ENCODE assay signal across 24 cellular contexts in genomic region chr1:97780884-97781283, GRCh38.
DNase-seq lines count a peak whose midpoint lies in the region; ATAC-seq, FAIRE-seq and TF ChIP-seq lines count a peak whose summit lies in the region.
"Had no signal": no experiment of that assay in that cellular context is flagged by ENCODE, and none has a peak within 500 bp of the region (broad histone marks: within the 10 kb centered on the region; RNA-seq: fewer than 3 reads in every experiment).

No MANE protein-coding gene starts in this region.

- CTCF ChIA-PET in GM12878 (lab: Yijun Ruan, JAX), result interaction anchor here (0.6 to 1.0 kb wide), 2 partner anchors 8 to 642 kb away, joined by 3 read pairs; no protein-coding TSS in a partner anchor
- CTCF ChIA-PET in activated CD8-positive, alpha-beta T cell treated with anti-CD3 and anti-CD28 coated beads, Interleukin-2, amount 10 ng/mL, durations not matched to agents 7 days and 5 days (lab: Charles Lee), result no interaction called here

- H3K4me1 Mint-ChIP-seq in activated CD8-positive, alpha-beta T cell treated with anti-CD3 and anti-CD28 coated beads, Interleukin-2, amount 10 ng/mL, durations not matched to agents 7 days and 5 days (ENCODE audit: low read depth), result peaks cover 9% of the 10 kb centered on the region

- H3K79me2 ChIP-seq in GM12878 (ENCODE audit: control insufficient read depth, insufficient read depth, low read length), result no peaks in the 10 kb centered on the region

- WGBS in GM12878 (ENCODE audit: insufficient coverage, insufficient replicate concordance, low lambda C conversion rate, missing lambda C conversion rate), result 4% methylated on average over 2 of the region's 2 CpGs

- no peak overlapping the region for H3K4me2 ChIP-seq in GM12878 (ENCODE audit: control insufficient read depth, insufficient read depth)
- H3K4me2 ChIP-seq: A549 had no signal

- intact Hi-C loops in GM12878 (cut with micrococcal nuclease; ENCODE audit: unreplicated experiment), result no loop called here

- no peak overlapping the region for H3K27ac ChIP-seq in GM12878 (ENCODE audit: control insufficient read depth, insufficient read depth)
- H3K27ac ChIP-seq in foreskin keratinocyte, result no peak overlapping the region
- H3K27ac ChIP-seq: A549 had no signal

- H3K4me1 ChIP-seq in GM12878 (ENCODE audit: control insufficient read depth, insufficient read depth, low read length) (no peaks in the 10 kb centered on the region), foreskin keratinocyte (no peaks in the 10 kb centered on the region)
- H3K4me1 ChIP-seq: A549, Caco-2 had no signal

- in situ Hi-C loops in GM12878 (cut with MboI), result no loop called here

- RAD21 ChIA-PET in GM12878 (lab: Charles Lee; ENCODE audit: unreplicated experiment), result interaction anchor here (0.8 kb wide), 1 partner anchor 150 kb away, joined by 4 read pairs; no protein-coding TSS in a partner anchor

- SMC1A ChIA-PET in GM12878 (lab: Charles Lee; ENCODE audit: uncharacterized antibody, unreplicated experiment), result interaction anchor here (0.6 to 2.6 kb wide), 8 partner anchors 8 to 537 kb away, joined by 3 to 9 read pairs (median 3); no protein-coding TSS in a partner anchor

- ATAC-seq in GM18909 (IDR thresholded peaks at IDR 0.05; ENCODE audit: poor library complexity, unreplicated experiment), result peak; percentile 40
- peak; percentile 81 for ATAC-seq in HG02610 (IDR thresholded peaks at IDR 0.05; ENCODE audit: unreplicated experiment)
- peak; percentile 60 for ATAC-seq in HG03159 (IDR thresholded peaks at IDR 0.05; ENCODE audit: unreplicated experiment)
- peak; percentile 81 for ATAC-seq in GM12878
- no peak for ATAC-seq in activated CD8-positive, alpha-beta T cell treated with anti-CD3 and anti-CD28 coated beads, Interleukin-2, amount 10 ng/mL, durations not matched to agents 7 days and 5 days
- no peak for ATAC-seq in GM18517 (IDR thresholded peaks at IDR 0.05; ENCODE audit: unreplicated experiment)
- ATAC-seq in foreskin keratinocyte, result no peak
- ATAC-seq: A549 had no signal

- H3K9me3 ChIP-seq in GM12878 (replicated peaks; ENCODE audit: control insufficient read depth, insufficient read depth, low read length), result no peaks in the 10 kb centered on the region
- H3K9me3 ChIP-seq: A549, Caco-2 had no signal

- no peak for TF ChIP-seq POLR2A in GM12878 (IDR thresholded peaks at IDR 0.05; ENCODE audit: low read depth, low read length)

- TF ChIP-seq EP300 in GM12878 (IDR thresholded peaks at IDR 0.05; ENCODE audit: borderline replicate concordance in 1 of 2, control insufficient read depth in 1 of 2, low read depth in 2 of 2, low read length in 2 of 2), result no peak

- no peak overlapping the region for H3K27ac Mint-ChIP-seq in activated CD8-positive, alpha-beta T cell treated with anti-CD3 and anti-CD28 coated beads, Interleukin-2, amount 10 ng/mL, durations not matched to agents 7 days and 5 days
- H3K27ac Mint-ChIP-seq: CD4-positive, alpha-beta T cell; HFFc6 had no signal

- no peak overlapping the region for H3K9ac ChIP-seq in GM12878 (ENCODE audit: control insufficient read depth, insufficient read depth, low read length)

- TF ChIP-seq RAD21 in GM12878 (IDR thresholded peaks at IDR 0.05; ENCODE audit: insufficient read depth, low read depth, low read length), result no peak

- TF ChIP-seq CTCF in GM12878 (IDR thresholded peaks at IDR 0.05 in 2 of 3, conservative IDR thresholded peaks at IDR 0.05 in 1 of 3; ENCODE audit: control insufficient read depth in 2 of 3, extremely low read depth in 1 of 3, insufficient read depth in 1 of 3, low read depth in 3 of 3, low read length in 3 of 3) (no peak), foreskin keratinocyte (conservative IDR thresholded peaks at IDR 0.05) (no peak)

- no peaks in the 10 kb centered on the region for H3K9me3 Mint-ChIP-seq in activated CD8-positive, alpha-beta T cell treated with anti-CD3 and anti-CD28 coated beads, Interleukin-2, amount 10 ng/mL, durations not matched to agents 7 days and 5 days (ENCODE audit: insufficient read depth)
- H3K9me3 Mint-ChIP-seq: CD4-positive, alpha-beta T cell; HFFc6 had no signal

- no peaks in the 10 kb centered on the region for H3K27me3 Mint-ChIP-seq in activated CD8-positive, alpha-beta T cell treated with anti-CD3 and anti-CD28 coated beads, Interleukin-2, amount 10 ng/mL, durations not matched to agents 7 days and 5 days (ENCODE audit: low read depth)
- H3K27me3 Mint-ChIP-seq: CD4-positive, alpha-beta T cell had no signal

- H4K20me1 ChIP-seq in GM12878 (ENCODE audit: control insufficient read depth, insufficient read depth), result no peaks in the 10 kb centered on the region

- H3K4me3 ChIP-seq in GM12878, result no peak overlapping the region
- H3K4me3 ChIP-seq: A549 had no signal

- no peak overlapping the region for H2AFZ ChIP-seq in GM12878 (ENCODE audit: control insufficient read depth, low read depth, low read length)

- H3K27me3 ChIP-seq in GM12878 (replicated peaks in 1 of 2; ENCODE audit: control insufficient read depth in 2 of 2, insufficient read depth in 2 of 2, low read length in 1 of 2) (no peaks in the 10 kb centered on the region), foreskin keratinocyte (no peaks in the 10 kb centered on the region)

- BruUV-seq in GM12878 (replicated peaks; lab: Mats Ljungman, UMichigan), result no TSS peak

- POLR2A ChIA-PET in GM12878 (lab: Charles Lee), result interaction anchor here (0.6 kb wide), 1 partner anchor 312 kb away, joined by 5 read pairs; no protein-coding TSS in a partner anchor
- POLR2A ChIA-PET in activated CD8-positive, alpha-beta T cell treated with anti-CD3 and anti-CD28 coated beads, Interleukin-2, amount 10 ng/mL, durations not matched to agents 7 days and 5 days (lab: Charles Lee), result no interaction called here

- DNase-seq in GM12878 (ENCODE audit: low read depth, low spot score) (no peak), DMS153 (lab: John Stamatoyannopoulos, UW) (no peak), foreskin keratinocyte (no peak)
- no peak for DNase-seq in activated CD8-positive, alpha-beta T cell treated with anti-CD3 and anti-CD28 coated beads, Interleukin-2, amount 10 ng/mL, durations not matched to agents 7 days and 5 days
- DNase-seq: Caco-2; CD4-positive, alpha-beta T cell; DMS53; EL; HFFc6; KBM-7; MV-4-11; NCI-H1694 treated with DMSO at 0.1 percent for 48 hours; NCI-H2227 treated with DMSO at 0.1 percent for 48 hours; NCI-H510A treated with DMSO at 0.1 percent for 48 hours; NCI-H774; Right ventricle myocardium superior; SW 1271 had no signal

- no peaks in the 10 kb centered on the region for H3K36me3 ChIP-seq in GM12878 (ENCODE audit: control insufficient read depth in 2 of 2, insufficient read depth in 2 of 2, low read length in 1 of 2)

- no peaks in the 10 kb centered on the region for H3K36me3 Mint-ChIP-seq in activated CD8-positive, alpha-beta T cell treated with anti-CD3 and anti-CD28 coated beads, Interleukin-2, amount 10 ng/mL, durations not matched to agents 7 days and 5 days (ENCODE audit: low read depth)

- no peak for FAIRE-seq in GM12878 (lab: Jason Lieb, UNC)
- FAIRE-seq: A549, GM12892, GM18507 had no signal

- H3K4me3 Mint-ChIP-seq in activated CD8-positive, alpha-beta T cell treated with anti-CD3 and anti-CD28 coated beads, Interleukin-2, amount 10 ng/mL, durations not matched to agents 7 days and 5 days, result no peak overlapping the region
- H3K4me3 Mint-ChIP-seq: CD4-positive, alpha-beta T cell; HFFc6 had no signal

TF ChIP-seq in GM12878, 131 proteins besides CTCF, POLR2A, EP300 and RAD21:
- TF ChIP-seq CHD1 (IDR thresholded peaks at IDR 0.05; ENCODE audit: low read depth, low read length), result no peak
- no peak for TF ChIP-seq SMAD1 (IDR thresholded peaks at IDR 0.05; ENCODE audit: low read depth, partially characterized antibody)
- TF ChIP-seq RUNX3 (IDR thresholded peaks at IDR 0.05; ENCODE audit: low read length), result peak; percentile 26; the same call in 1 of the 2 replicates
- TF ChIP-seq JUNB (IDR thresholded peaks at IDR 0.05), result 0 out of 2 replicates have a peak, but pooled peaks have one; percentile 15

Comparison
In these comparisons a context has a peak if more than half of its experiments do, and no peak if none do; other contexts are left out.
1. ATAC-seq: peak in GM18909 (single experiment), HG02610 (single experiment), HG03159 (single experiment) and GM12878 (single experiment); none in activated CD8-positive, alpha-beta T cell treated with anti-CD3 and anti-CD28 coated beads, Interleukin-2, amount 10 ng/mL, durations not matched to agents 7 days and 5 days (single experiment), GM18517 (single experiment) and foreskin keratinocyte (single experiment).